20 cellular contexts compared by ENCODE assay signal in genomic region chr4:153573221-153573620, GRCh38.
DNase-seq lines count a peak whose midpoint lies in the region; ATAC-seq, FAIRE-seq and TF ChIP-seq lines count a peak whose summit lies in the region.
"Had no signal": no experiment of that assay in that cellular context is flagged by ENCODE, and none has a peak within 500 bp of the region (broad histone marks: within the 10 kb centered on the region; RNA-seq: fewer than 3 reads in every experiment).

No MANE protein-coding gene starts in this region.

- CTCF ChIA-PET in GM12878 (lab: Yijun Ruan, JAX): interaction anchor here (0.9 to 2.8 kb wide), 19 partner anchors 10 to 231 kb away, joined by 3 to 33 read pairs (median 8); partner anchors contain the start of gene MND1

- peak overlapping the region; percentile 39 for H3K27ac ChIP-seq in CD4-positive, CD25-positive, alpha-beta regulatory T cell (ENCODE audit: insufficient read depth, low read length, poor library complexity, severe bottlenecking)
- H3K27ac ChIP-seq in GM12878 (ENCODE audit: control insufficient read depth, insufficient read depth): peak overlapping the region; percentile 48; the same call in 1 of the 2 replicates
- H3K27ac ChIP-seq in brain microvascular endothelial cell: no peak overlapping the region
- H3K27ac ChIP-seq: ovary had no signal

- RAD21 ChIA-PET in GM12878 (lab: Charles Lee; ENCODE audit: unreplicated experiment): interaction anchor here (0.6 to 2.3 kb wide), 22 partner anchors 9 to 224 kb away, joined by 3 to 35 read pairs (median 5); partner anchors contain the start of gene TMEM131L

- H3K27me3 ChIP-seq in CD4-positive, CD25-positive, alpha-beta regulatory T cell (ENCODE audit: control insufficient read depth, insufficient read depth, low read length): no peaks in the 10 kb centered on the region
- H3K27me3 ChIP-seq in GM12878 (replicated peaks in 1 of 2; ENCODE audit: control insufficient read depth in 2 of 2, insufficient read depth in 2 of 2, low read length in 1 of 2) (no peaks in the 10 kb centered on the region), brain microvascular endothelial cell (replicated peaks) (no peaks in the 10 kb centered on the region)
- H3K27me3 ChIP-seq: dorsolateral prefrontal cortex, ovary had no signal

- no peak for TF ChIP-seq POLR2A in GM12878 (IDR thresholded peaks at IDR 0.05; ENCODE audit: low read depth, low read length)

- POLR2A ChIA-PET in GM12878 (lab: Charles Lee): interaction anchor here (1.2 to 2.1 kb wide), 6 partner anchors 11 to 108 kb away, joined by 3 to 8 read pairs (median 4); no protein-coding TSS in a partner anchor

- TF ChIP-seq RAD21 in GM12878 (IDR thresholded peaks at IDR 0.05; ENCODE audit: insufficient read depth, low read depth, low read length): no peak

- no peak for FAIRE-seq in GM12878 (lab: Jason Lieb, UNC)
- FAIRE-seq: keratinocyte had no signal

- peak overlapping the region; percentile 9 to 55 (median 53) for H3K27ac Mint-ChIP-seq in CD4-positive, CD25-positive, alpha-beta regulatory T cell
- peak overlapping the region; percentile 63 to 87 (median 63) for H3K27ac Mint-ChIP-seq in IgD-negative memory B cell
- peak overlapping the region; percentile 25 to 71 for H3K27ac Mint-ChIP-seq in natural killer cell
- H3K27ac Mint-ChIP-seq in CD14-positive monocyte: peak overlapping the region in 1 of 7 donors; percentile 52
- H3K27ac Mint-ChIP-seq: GM23338 had no signal

- H3K9ac ChIP-seq in GM12878 (ENCODE audit: control insufficient read depth, insufficient read depth, low read length): no peak overlapping the region

- H3K9me3 Mint-ChIP-seq in CD4-positive, CD25-positive, alpha-beta regulatory T cell: no peaks in the 10 kb centered on the region
- H3K9me3 Mint-ChIP-seq in IgD-negative memory B cell: no peaks in the 10 kb centered on the region
- no peaks in the 10 kb centered on the region for H3K9me3 Mint-ChIP-seq in natural killer cell
- peaks cover 0 to 2% (median 0%) of the 10 kb centered on the region in 7 donors for H3K9me3 Mint-ChIP-seq in CD14-positive monocyte
- H3K9me3 Mint-ChIP-seq: brain, GM23338 had no signal

- peaks cover 89% of the 10 kb centered on the region for H3K79me2 ChIP-seq in GM12878 (ENCODE audit: control insufficient read depth, insufficient read depth, low read length)

- no peak for TF ChIP-seq CTCF in GM12878 (IDR thresholded peaks at IDR 0.05 in 2 of 3, conservative IDR thresholded peaks at IDR 0.05 in 1 of 3; ENCODE audit: control insufficient read depth in 2 of 3, extremely low read depth in 1 of 3, insufficient read depth in 1 of 3, low read depth in 3 of 3, low read length in 3 of 3)
- TF ChIP-seq CTCF in natural killer cell (IDR thresholded peaks at IDR 0.05): no peak
- no peak for TF ChIP-seq CTCF in CD14-positive monocyte (IDR thresholded peaks at IDR 0.05)
- no peak for TF ChIP-seq CTCF in brain microvascular endothelial cell (IDR thresholded peaks at IDR 0.05; ENCODE audit: low read depth, low read length, missing control alignments)
- no peak for TF ChIP-seq CTCF in omental fat pad (IDR thresholded peaks at IDR 0.05)

- no peaks in the 10 kb centered on the region for H3K9me3 ChIP-seq in CD4-positive, CD25-positive, alpha-beta regulatory T cell (ENCODE audit: control insufficient read depth in 2 of 2, low read length in 2 of 2)
- H3K9me3 ChIP-seq in GM12878 (replicated peaks; ENCODE audit: control insufficient read depth, insufficient read depth, low read length): no peaks in the 10 kb centered on the region; the same call in 1 of the 3 replicates
- H3K9me3 ChIP-seq: ovary had no signal

- intact Hi-C loops in GM12878 (cut with micrococcal nuclease; ENCODE audit: unreplicated experiment) (loop anchor here (2.0 kb wide), 1 partner anchor 80 kb away; no protein-coding TSS in a partner anchor), natural killer cell (cut with micrococcal nuclease) (loop anchor here (10.0 kb wide), 1 partner anchor 108 kb away; the partner anchor contains the start of gene TMEM131L), CD14-positive monocyte (cut with micrococcal nuclease) (loop anchor here in 1 of 2 donors (10.0 kb wide), 1 partner anchor 138 kb away; no protein-coding TSS in a partner anchor)

- SMC1A ChIA-PET in GM12878 (lab: Charles Lee; ENCODE audit: uncharacterized antibody, unreplicated experiment): interaction anchor here (0.7 to 5.2 kb wide), 27 partner anchors 9 to 229 kb away, joined by 3 to 48 read pairs (median 5); no protein-coding TSS in a partner anchor

- in situ Hi-C loops in GM12878 (cut with MboI): loop anchor here (5.0 kb wide), 2 partner anchors 136 to 226 kb away; no protein-coding TSS in a partner anchor
- in situ Hi-C loops in brain microvascular endothelial cell (cut with HindIII; ENCODE audit: low pct_ligation_motif_present, low sequenced_read_pairs): no loop called here

- H3K4me3 ChIP-seq in CD4-positive, CD25-positive, alpha-beta regulatory T cell (ENCODE audit: low read depth, low read length): no peak overlapping the region
- no peak overlapping the region for H3K4me3 ChIP-seq in GM12878
- no peak overlapping the region for H3K4me3 ChIP-seq in brain microvascular endothelial cell (ENCODE audit: low read depth, low read length)
- H3K4me3 ChIP-seq: dorsolateral prefrontal cortex, GM23338, ovary had no signal

- DNase-seq in CD4-positive, CD25-positive, alpha-beta regulatory T cell: no peak
- DNase-seq in GM12878 (ENCODE audit: low read depth, low spot score): no peak
- DNase-seq in natural killer cell: no peak
- DNase-seq in CD14-positive monocyte (ENCODE audit: low spot score): no peak
- no peak for DNase-seq in stimulated activated naive CD4-positive, alpha-beta T cell (lab: John Stamatoyannopoulos, UW)
- DNase-seq in brain microvascular endothelial cell: no peak
- no peak for DNase-seq in omental fat pad (ENCODE audit: low spot score)
- DNase-seq: activated effector memory CD4-positive, alpha-beta T cell treated with Interleukin-2 at 50 U/mL for 16 hours; DMS79; dorsolateral prefrontal cortex; head of caudate nucleus; midbrain; NCI-H187 treated with DMSO at 0.1 percent for 48 hours; NCI-H510A; ovary had no signal

- H3K4me1 ChIP-seq in CD4-positive, CD25-positive, alpha-beta regulatory T cell (ENCODE audit: control insufficient read depth, insufficient read depth, low read length, poor library complexity, severe bottlenecking): peaks cover 36% of the 10 kb centered on the region
- peaks cover 53% of the 10 kb centered on the region for H3K4me1 ChIP-seq in GM12878 (ENCODE audit: control insufficient read depth, insufficient read depth, low read length)

- peaks cover 30% of the 10 kb centered on the region for H3K36me3 Mint-ChIP-seq in CD4-positive, CD25-positive, alpha-beta regulatory T cell
- peaks cover 9% of the 10 kb centered on the region for H3K36me3 Mint-ChIP-seq in IgD-negative memory B cell
- no peaks in the 10 kb centered on the region for H3K36me3 Mint-ChIP-seq in natural killer cell
- H3K36me3 Mint-ChIP-seq in CD14-positive monocyte: peaks cover 46 to 51% of the 10 kb centered on the region in 2 donors

- no peak overlapping the region for H2AFZ ChIP-seq in GM12878 (ENCODE audit: control insufficient read depth, low read depth, low read length)
- H2AFZ ChIP-seq: GM23338 had no signal

- peaks cover 25% of the 10 kb centered on the region for H4K20me1 ChIP-seq in GM12878 (ENCODE audit: control insufficient read depth, insufficient read depth)

- H3K36me3 ChIP-seq in CD4-positive, CD25-positive, alpha-beta regulatory T cell (ENCODE audit: control insufficient read depth, insufficient read depth, low read length): peaks cover 11% of the 10 kb centered on the region
- H3K36me3 ChIP-seq in GM12878 (ENCODE audit: control insufficient read depth in 2 of 2, insufficient read depth in 2 of 2, low read length in 1 of 2) (peaks cover 8 to 23% of the 10 kb centered on the region in 2 experiments), brain microvascular endothelial cell (replicated peaks) (no peaks in the 10 kb centered on the region)
- H3K36me3 ChIP-seq: ovary had no signal

- WGBS in GM12878 (ENCODE audit: insufficient coverage, insufficient replicate concordance, low lambda C conversion rate, missing lambda C conversion rate): 95% methylated on average over 7 of the region's 7 CpGs

- no peaks in the 10 kb centered on the region for H3K27me3 Mint-ChIP-seq in CD4-positive, CD25-positive, alpha-beta regulatory T cell
- H3K27me3 Mint-ChIP-seq in IgD-negative memory B cell (no peaks in the 10 kb centered on the region), natural killer cell (ENCODE audit: low read depth in 2 of 2) (no peaks in the 10 kb centered on the region), CD14-positive monocyte (ENCODE audit: low read depth in 3 of 3) (no peaks in the 10 kb centered on the region)
- H3K27me3 Mint-ChIP-seq: brain had no signal

- no peak overlapping the region for H3K4me3 Mint-ChIP-seq in CD4-positive, CD25-positive, alpha-beta regulatory T cell
- H3K4me3 Mint-ChIP-seq in IgD-negative memory B cell (no peak overlapping the region), natural killer cell (no peak overlapping the region), CD14-positive monocyte (no peak overlapping the region)
- H3K4me3 Mint-ChIP-seq: brain, GM23338 had no signal

- H3K4me2 ChIP-seq in GM12878 (ENCODE audit: control insufficient read depth, insufficient read depth): peak overlapping the region; percentile 62
- H3K4me2 ChIP-seq: GM23338 had no signal

- ATAC-seq in CD4-positive, CD25-positive, alpha-beta regulatory T cell (ENCODE audit: low read depth in 2 of 2): no peak
- ATAC-seq in GM12878 (no peak), natural killer cell (no peak), omental fat pad (ENCODE audit: low FRiP score) (no peak)
- ATAC-seq: esophagus mucosa, GM23338 had no signal

- BruUV-seq in GM12878 (replicated peaks; lab: Mats Ljungman, UMichigan): TSS peak; percentile 0

- TF ChIP-seq EP300 in GM12878 (IDR thresholded peaks at IDR 0.05; ENCODE audit: borderline replicate concordance in 1 of 2, control insufficient read depth in 1 of 2, low read depth in 2 of 2, low read length in 2 of 2): no peak

- H3K4me1 Mint-ChIP-seq in CD4-positive, CD25-positive, alpha-beta regulatory T cell: peaks cover 43 to 89% (median 73%) of the 10 kb centered on the region in 4 donors
- H3K4me1 Mint-ChIP-seq in IgD-negative memory B cell: peaks cover 67 to 72% (median 70%) of the 10 kb centered on the region in 3 donors
- H3K4me1 Mint-ChIP-seq in natural killer cell: peaks cover 39 to 58% of the 10 kb centered on the region in 2 donors
- peaks cover 30% of the 10 kb centered on the region for H3K4me1 Mint-ChIP-seq in CD14-positive monocyte

TF ChIP-seq in GM12878, 131 proteins besides CTCF, POLR2A, EP300 and RAD21 (continues in another document):
- TF ChIP-seq SMC3 (IDR thresholded peaks at IDR 0.05; ENCODE audit: borderline replicate concordance, low read length): no peak
- no peak for TF ChIP-seq SMAD5 (IDR thresholded peaks at IDR 0.05; ENCODE audit: low read depth)
- no peak for TF ChIP-seq PAX5 (IDR thresholded peaks at IDR 0.05; ENCODE audit: borderline replicate concordance, low read depth, low read length)
- TF ChIP-seq ZNF207 (IDR thresholded peaks at IDR 0.05; ENCODE audit: borderline replicate concordance): no peak
- TF ChIP-seq TARDBP (IDR thresholded peaks at IDR 0.05; ENCODE audit: borderline replicate concordance): no peak
- TF ChIP-seq MYC (IDR thresholded peaks at IDR 0.05; ENCODE audit: insufficient read depth, insufficient read length, insufficient replicate concordance, low read length, severe bottlenecking): no peak
- no peak for TF ChIP-seq PAX8 (IDR thresholded peaks at IDR 0.05)
